1 cellular context compared by ENCODE assay signal in the genomic region with DNA sequence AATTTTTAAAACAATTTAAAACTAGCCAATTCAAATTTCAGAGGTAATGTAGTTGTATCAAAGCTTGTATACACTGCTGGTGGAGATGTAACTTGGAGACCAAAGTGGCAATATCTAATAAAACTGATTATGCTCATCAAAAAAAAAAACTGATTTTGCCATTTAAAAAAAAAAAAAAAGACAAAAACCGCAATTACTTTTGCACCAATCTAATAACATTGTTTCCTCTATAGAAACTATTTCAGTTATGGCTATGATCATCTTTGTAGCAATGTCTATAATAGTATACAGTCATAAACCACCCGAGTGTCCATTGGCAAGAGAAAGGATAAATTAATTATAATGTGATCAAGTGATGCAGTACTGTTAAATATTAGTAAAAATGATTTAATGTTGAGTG.
TF ChIP-seq lines count a peak whose summit lies in the region.

No MANE protein-coding gene starts in this region.

TF ChIP-seq in HepG2, 621 proteins besides CTCF, POLR2A, EP300 and RAD21 (continued from another document):
- TF ChIP-seq, protein P1, sequence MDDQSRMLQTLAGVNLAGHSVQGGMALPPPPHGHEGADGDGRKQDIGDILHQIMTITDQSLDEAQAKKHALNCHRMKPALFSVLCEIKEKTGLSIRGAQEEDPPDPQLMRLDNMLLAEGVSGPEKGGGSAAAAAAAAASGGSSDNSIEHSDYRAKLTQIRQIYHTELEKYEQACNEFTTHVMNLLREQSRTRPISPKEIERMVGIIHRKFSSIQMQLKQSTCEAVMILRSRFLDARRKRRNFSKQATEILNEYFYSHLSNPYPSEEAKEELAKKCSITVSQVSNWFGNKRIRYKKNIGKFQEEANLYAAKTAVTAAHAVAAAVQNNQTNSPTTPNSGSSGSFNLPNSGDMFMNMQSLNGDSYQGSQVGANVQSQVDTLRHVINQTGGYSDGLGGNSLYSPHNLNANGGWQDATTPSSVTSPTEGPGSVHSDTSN (CRISPR knock-in tag; IDR thresholded peaks at IDR 0.05; ENCODE audit: borderline replicate concordance): no peak
- TF ChIP-seq, protein P2, sequence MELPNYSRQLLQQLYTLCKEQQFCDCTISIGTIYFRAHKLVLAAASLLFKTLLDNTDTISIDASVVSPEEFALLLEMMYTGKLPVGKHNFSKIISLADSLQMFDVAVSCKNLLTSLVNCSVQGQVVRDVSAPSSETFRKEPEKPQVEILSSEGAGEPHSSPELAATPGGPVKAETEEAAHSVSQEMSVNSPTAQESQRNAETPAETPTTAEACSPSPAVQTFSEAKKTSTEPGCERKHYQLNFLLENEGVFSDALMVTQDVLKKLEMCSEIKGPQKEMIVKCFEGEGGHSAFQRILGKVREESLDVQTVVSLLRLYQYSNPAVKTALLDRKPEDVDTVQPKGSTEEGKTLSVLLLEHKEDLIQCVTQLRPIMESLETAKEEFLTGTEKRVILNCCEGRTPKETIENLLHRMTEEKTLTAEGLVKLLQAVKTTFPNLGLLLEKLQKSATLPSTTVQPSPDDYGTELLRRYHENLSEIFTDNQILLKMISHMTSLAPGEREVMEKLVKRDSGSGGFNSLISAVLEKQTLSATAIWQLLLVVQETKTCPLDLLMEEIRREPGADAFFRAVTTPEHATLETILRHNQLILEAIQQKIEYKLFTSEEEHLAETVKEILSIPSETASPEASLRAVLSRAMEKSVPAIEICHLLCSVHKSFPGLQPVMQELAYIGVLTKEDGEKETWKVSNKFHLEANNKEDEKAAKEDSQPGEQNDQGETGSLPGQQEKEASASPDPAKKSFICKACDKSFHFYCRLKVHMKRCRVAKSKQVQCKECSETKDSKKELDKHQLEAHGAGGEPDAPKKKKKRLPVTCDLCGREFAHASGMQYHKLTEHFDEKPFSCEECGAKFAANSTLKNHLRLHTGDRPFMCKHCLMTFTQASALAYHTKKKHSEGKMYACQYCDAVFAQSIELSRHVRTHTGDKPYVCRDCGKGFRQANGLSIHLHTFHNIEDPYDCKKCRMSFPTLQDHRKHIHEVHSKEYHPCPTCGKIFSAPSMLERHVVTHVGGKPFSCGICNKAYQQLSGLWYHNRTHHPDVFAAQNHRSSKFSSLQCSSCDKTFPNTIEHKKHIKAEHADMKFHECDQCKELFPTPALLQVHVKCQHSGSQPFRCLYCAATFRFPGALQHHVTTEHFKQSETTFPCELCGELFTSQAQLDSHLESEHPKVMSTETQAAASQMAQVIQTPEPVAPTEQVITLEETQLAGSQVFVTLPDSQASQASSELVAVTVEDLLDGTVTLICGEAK (IDR thresholded peaks at IDR 0.05): peak; percentile 82
- TF ChIP-seq, protein P2 (CRISPR knock-in tag; IDR thresholded peaks at IDR 0.05): no peak
- no peak for TF ChIP-seq NFYB (CRISPR knock-in tag; IDR thresholded peaks at IDR 0.05)
